Comparison of ENCODE assay signal across 13 cellular contexts in genomic region chr5:61307196-61307590, GRCh38. TPM values are rescaled to one million over a fixed set of nuclear protein-coding genes. Genes with fewer than 3 reads are reported as not detected.
DNase-seq lines count a peak whose midpoint lies in the region; ATAC-seq, FAIRE-seq and TF ChIP-seq lines count a peak whose summit lies in the region.
"Had no signal": no experiment of that assay in that cellular context is flagged by ENCODE, and none has a peak within 500 bp of the region (broad histone marks: within the 10 kb centered on the region; RNA-seq: fewer than 3 reads in every experiment).

No MANE protein-coding gene starts in this region.

- no peaks in the 10 kb centered on the region for H3K27me3 ChIP-seq in astrocyte (ENCODE audit: insufficient read depth, low read length)
- H3K27me3 ChIP-seq in skeletal muscle satellite cell (ENCODE audit: control insufficient read depth, insufficient read depth, low read length), result no peaks in the 10 kb centered on the region

- H3K4me2 ChIP-seq in astrocyte (ENCODE audit: low read length) (peak overlapping the region; percentile 66), skeletal muscle satellite cell (ENCODE audit: low read length) (peak overlapping the region; percentile 66)

- H3K27ac ChIP-seq in astrocyte (ENCODE audit: low read depth, low read length), result peak overlapping the region; percentile 59

- H3K9ac ChIP-seq in astrocyte (ENCODE audit: low read length), result peak overlapping the region; percentile 25
- peak overlapping the region; percentile 43 for H3K9ac ChIP-seq in skeletal muscle satellite cell (ENCODE audit: low read depth, low read length)

- no peaks in the 10 kb centered on the region for H4K20me1 ChIP-seq in astrocyte (ENCODE audit: insufficient read depth, low read length)

- no peaks in the 10 kb centered on the region for H3K79me2 ChIP-seq in astrocyte (ENCODE audit: insufficient read depth, low read length)

- H3K9me3 ChIP-seq in astrocyte (ENCODE audit: insufficient read depth, low read depth, low read length) (no peaks in the 10 kb centered on the region), skeletal muscle satellite cell (replicated peaks; ENCODE audit: low read length) (no peaks in the 10 kb centered on the region)

- H3K4me3 ChIP-seq in astrocyte (ENCODE audit: insufficient read depth, low read depth, low read length) (no peak overlapping the region), skeletal muscle satellite cell (ENCODE audit: low read length) (peak overlapping the region; percentile 6)

- POLR2A ChIA-PET in activated CD8-positive, alpha-beta T cell treated with anti-CD3 and anti-CD28 coated beads for 36 hours (lab: Charles Lee), result interaction anchor here (0.5 to 1.4 kb wide), 2 partner anchors 12 to 21 kb away, joined by 3 to 4 read pairs; no protein-coding TSS in a partner anchor
- POLR2A ChIA-PET in activated CD8-positive, alpha-beta T cell treated with anti-CD3 and anti-CD28 coated beads, Interleukin-2, amount 10 ng/mL, durations not matched to agents 7 days and 5 days (lab: Charles Lee), result interaction anchor here (1.2 kb wide), 1 partner anchor 24 kb away, joined by 3 read pairs; no protein-coding TSS in a partner anchor

- CTCF ChIA-PET in activated CD8-positive, alpha-beta T cell treated with anti-CD3 and anti-CD28 coated beads for 36 hours (lab: Charles Lee), result no interaction called here
- CTCF ChIA-PET in activated CD8-positive, alpha-beta T cell treated with anti-CD3 and anti-CD28 coated beads, Interleukin-2, amount 10 ng/mL, durations not matched to agents 7 days and 5 days (lab: Charles Lee), result interaction anchor here (1.3 kb wide), 1 partner anchor 24 kb away, joined by 6 read pairs; no protein-coding TSS in a partner anchor

- no peak overlapping the region for H3K4me3 Mint-ChIP-seq in activated CD8-positive, alpha-beta T cell treated with anti-CD3 and anti-CD28 coated beads for 36 hours
- H3K4me3 Mint-ChIP-seq in activated CD8-positive, alpha-beta T cell treated with anti-CD3 and anti-CD28 coated beads, Interleukin-2, amount 10 ng/mL, durations not matched to agents 7 days and 5 days, result no peak overlapping the region
- H3K4me3 Mint-ChIP-seq in astrocyte (ENCODE audit: unreplicated experiment), result peak overlapping the region; percentile 14
- H3K4me3 Mint-ChIP-seq: stimulated activated effector memory CD8-positive, alpha-beta T cell treated with anti-CD3 and anti-CD28 coated beads, Interleukin-12 subunit alpha, Interleukin-12 subunit beta, amount 100 ng/mL, for 72 hours had no signal

- peaks cover 7% of the 10 kb centered on the region for H3K27me3 Mint-ChIP-seq in activated CD8-positive, alpha-beta T cell treated with anti-CD3 and anti-CD28 coated beads for 36 hours
- H3K27me3 Mint-ChIP-seq in activated CD8-positive, alpha-beta T cell treated with anti-CD3 and anti-CD28 coated beads, Interleukin-2, amount 10 ng/mL, durations not matched to agents 7 days and 5 days (ENCODE audit: low read depth), result peaks cover 3% of the 10 kb centered on the region
- no peaks in the 10 kb centered on the region for H3K27me3 Mint-ChIP-seq in astrocyte (ENCODE audit: low read depth, unreplicated experiment)

- H3K27ac Mint-ChIP-seq in activated CD8-positive, alpha-beta T cell treated with anti-CD3 and anti-CD28 coated beads for 36 hours, result peak overlapping the region; percentile 37
- H3K27ac Mint-ChIP-seq in activated CD8-positive, alpha-beta T cell treated with anti-CD3 and anti-CD28 coated beads, Interleukin-2, amount 10 ng/mL, durations not matched to agents 7 days and 5 days, result no peak overlapping the region
- peak overlapping the region; percentile 82 for H3K27ac Mint-ChIP-seq in astrocyte (ENCODE audit: unreplicated experiment)
- H3K27ac Mint-ChIP-seq: stimulated activated effector memory CD8-positive, alpha-beta T cell treated with anti-CD3 and anti-CD28 coated beads, Interleukin-12 subunit alpha, Interleukin-12 subunit beta, amount 100 ng/mL, for 72 hours had no signal

- H2AFZ ChIP-seq in astrocyte (ENCODE audit: low read depth, low read length), result peak overlapping the region; percentile 33

- TF ChIP-seq CTCF in activated CD8-positive, alpha-beta T cell treated with anti-CD3 and anti-CD28 coated beads for 36 hours (IDR thresholded peaks at IDR 0.05), result no peak
- no peak for TF ChIP-seq CTCF in astrocyte (IDR thresholded peaks at IDR 0.05; ENCODE audit: insufficient read depth, low read depth, low read length)

- peaks cover 35% of the 10 kb centered on the region for H3K4me1 ChIP-seq in astrocyte (ENCODE audit: insufficient read depth, low read length)
- peaks cover 61% of the 10 kb centered on the region for H3K4me1 ChIP-seq in skeletal muscle satellite cell (ENCODE audit: control insufficient read depth, insufficient read depth, low read length)

- intact Hi-C loops in activated CD8-positive, alpha-beta T cell treated with anti-CD3 and anti-CD28 coated beads for 36 hours (cut with micrococcal nuclease), result no loop called here
- intact Hi-C loops in cardiac septum (cut with DNase I), result no loop called here

- no peak for FAIRE-seq in astrocyte (lab: Jason Lieb, UNC)

- no peak for ATAC-seq in activated CD8-positive, alpha-beta T cell treated with anti-CD3 and anti-CD28 coated beads for 36 hours
- ATAC-seq in activated CD8-positive, alpha-beta T cell treated with anti-CD3 and anti-CD28 coated beads, Interleukin-2, amount 10 ng/mL, durations not matched to agents 7 days and 5 days, result no peak
- ATAC-seq in HG02973 (IDR thresholded peaks at IDR 0.05; ENCODE audit: unreplicated experiment), result no peak
- ATAC-seq in esophagus mucosa, result no peak

- peaks cover 18% of the 10 kb centered on the region for H3K4me1 Mint-ChIP-seq in activated CD8-positive, alpha-beta T cell treated with anti-CD3 and anti-CD28 coated beads for 36 hours (ENCODE audit: low read depth)
- peaks cover 22% of the 10 kb centered on the region for H3K4me1 Mint-ChIP-seq in activated CD8-positive, alpha-beta T cell treated with anti-CD3 and anti-CD28 coated beads, Interleukin-2, amount 10 ng/mL, durations not matched to agents 7 days and 5 days (ENCODE audit: low read depth)
- H3K4me1 Mint-ChIP-seq in astrocyte (ENCODE audit: low read depth, unreplicated experiment), result peaks cover 60% of the 10 kb centered on the region
- H3K4me1 Mint-ChIP-seq: stimulated activated effector memory CD8-positive, alpha-beta T cell treated with anti-CD3 and anti-CD28 coated beads, Interleukin-12 subunit alpha, Interleukin-12 subunit beta, amount 100 ng/mL, for 72 hours had no signal

- H3K36me3 ChIP-seq in astrocyte (ENCODE audit: insufficient read depth, low read length) (no peaks in the 10 kb centered on the region), skeletal muscle satellite cell (ENCODE audit: insufficient read depth, low read length) (no peaks in the 10 kb centered on the region)

- no peaks in the 10 kb centered on the region for H3K9me3 Mint-ChIP-seq in activated CD8-positive, alpha-beta T cell treated with anti-CD3 and anti-CD28 coated beads for 36 hours
- no peaks in the 10 kb centered on the region for H3K9me3 Mint-ChIP-seq in activated CD8-positive, alpha-beta T cell treated with anti-CD3 and anti-CD28 coated beads, Interleukin-2, amount 10 ng/mL, durations not matched to agents 7 days and 5 days (ENCODE audit: insufficient read depth)
- H3K9me3 Mint-ChIP-seq in astrocyte (ENCODE audit: unreplicated experiment), result peaks cover 2% of the 10 kb centered on the region
- H3K9me3 Mint-ChIP-seq: brain; stimulated activated effector memory CD8-positive, alpha-beta T cell treated with anti-CD3 and anti-CD28 coated beads, Interleukin-12 subunit alpha, Interleukin-12 subunit beta, amount 100 ng/mL, for 72 hours had no signal

- no peak for DNase-seq in activated CD8-positive, alpha-beta T cell treated with anti-CD3 and anti-CD28 coated beads for 36 hours
- no peak for DNase-seq in activated CD8-positive, alpha-beta T cell treated with anti-CD3 and anti-CD28 coated beads, Interleukin-2, amount 10 ng/mL, durations not matched to agents 7 days and 5 days
- DNase-seq in NCI-H526 (lab: John Stamatoyannopoulos, UW) (peak; percentile 88 to 91), astrocyte (ENCODE audit: low read depth) (no peak), cardiac septum (ENCODE audit: low spot score) (no peak)
- DNase-seq: activated CD8-positive, alpha-beta memory T cell treated with anti-CD3 and anti-CD28 coated beads for 24 hours; AML-193; NCI-H1092 treated with DMSO at 0.1 percent for 48 hours had no signal

- H3K36me3 Mint-ChIP-seq in activated CD8-positive, alpha-beta T cell treated with anti-CD3 and anti-CD28 coated beads for 36 hours (ENCODE audit: low read depth), result no peaks in the 10 kb centered on the region
- no peaks in the 10 kb centered on the region for H3K36me3 Mint-ChIP-seq in activated CD8-positive, alpha-beta T cell treated with anti-CD3 and anti-CD28 coated beads, Interleukin-2, amount 10 ng/mL, durations not matched to agents 7 days and 5 days (ENCODE audit: low read depth)
- no peaks in the 10 kb centered on the region for H3K36me3 Mint-ChIP-seq in astrocyte (ENCODE audit: low read depth, unreplicated experiment)
- H3K36me3 Mint-ChIP-seq: brain; stimulated activated effector memory CD8-positive, alpha-beta T cell treated with anti-CD3 and anti-CD28 coated beads, Interleukin-12 subunit alpha, Interleukin-12 subunit beta, amount 100 ng/mL, for 72 hours had no signal

RNA-seq across cellular contexts. Expression of gene ZSWIM6, which starts 24.9 kb away (rescaled TPM):
- 1 to 10 TPM; 4.4 TPM for total RNA-seq in activated CD8-positive, alpha-beta T cell treated with anti-CD3 and anti-CD28 coated beads for 36 hours
- 1 to 10 TPM; 2.5 to 2.6 TPM for total RNA-seq in activated CD8-positive, alpha-beta T cell treated with anti-CD3 and anti-CD28 coated beads, Interleukin-2, amount 10 ng/mL, durations not matched to agents 7 days and 5 days
- total RNA-seq in astrocyte (33.8 and 40.1 TPM in 2 replicates), cardiac septum (6.7 TPM), esophagus mucosa (6.3 TPM)
- 7.9 and 10.0 TPM in 2 replicates for total RNA-seq in skeletal muscle satellite cell (2012; rRNA removed)

Comparison
In these comparisons a context has a peak if more than half of its experiments do, and no peak if none do; other contexts are left out.
1. DNase-seq: peak in NCI-H526 (2 of 2); none in activated CD8-positive, alpha-beta T cell treated with anti-CD3 and anti-CD28 coated beads for 36 hours (single experiment), activated CD8-positive, alpha-beta T cell treated with anti-CD3 and anti-CD28 coated beads, Interleukin-2, amount 10 ng/mL, durations not matched to agents 7 days and 5 days (single experiment), astrocyte (single experiment) and cardiac septum (single experiment).